In genomic region chr3:50238549-50239026, GRCh38 we compare ENCODE assay signal across 8 cellular contexts. TPM values are rescaled to one million over a fixed set of nuclear protein-coding genes. Genes with fewer than 3 reads are reported as not detected.
DNase-seq lines count a peak whose midpoint lies in the region; ATAC-seq and TF ChIP-seq lines count a peak whose summit lies in the region.

No MANE protein-coding gene starts in this region.

- no peak for ATAC-seq in HG03378 (IDR thresholded peaks at IDR 0.05; ENCODE audit: unreplicated experiment)

- H3K4me2 ChIP-seq in fibroblast of lung (ENCODE audit: extremely low read depth, insufficient read depth, low read length) = peak overlapping the region; percentile 97

- peak overlapping the region; percentile 62 for H3K27ac Mint-ChIP-seq in neural crest cell (ENCODE audit: unreplicated experiment)

- no peak for TF ChIP-seq CTCF in VCaP (conservative IDR thresholded peaks at IDR 0.05)
- no peak for TF ChIP-seq CTCF in fibroblast of lung (conservative IDR thresholded peaks at IDR 0.05 in 1 of 2, IDR thresholded peaks at IDR 0.05 in 1 of 2; ENCODE audit: low read depth in 1 of 2, low read length in 2 of 2)
- TF ChIP-seq CTCF in neural crest cell (conservative IDR thresholded peaks at IDR 0.05) = no peak

- peaks cover 69% of the 10 kb centered on the region for H3K4me1 Mint-ChIP-seq in neural crest cell

- H3K9me3 Mint-ChIP-seq in neural crest cell = no peaks in the 10 kb centered on the region

- H3K79me2 ChIP-seq in fibroblast of lung (ENCODE audit: control insufficient read depth, insufficient read depth, low read length) = peaks cover 75% of the 10 kb centered on the region

- H3K4me3 Mint-ChIP-seq in neural crest cell = peak overlapping the region; percentile 98

- H3K27ac ChIP-seq in VCaP = peak overlapping the region; percentile 73
- peak overlapping the region; percentile 81 for H3K27ac ChIP-seq in fibroblast of lung (ENCODE audit: insufficient read depth, low read length)

- peak overlapping the region; percentile 85 to 98 (median 92) for H3K4me3 ChIP-seq in fibroblast of lung (replicated peaks in 1 of 4; ENCODE audit: control extremely low read depth in 1 of 4, insufficient read depth in 1 of 4, low read depth in 3 of 4, low read length in 4 of 4)

- no peak overlapping the region for H2AFZ ChIP-seq in fibroblast of lung (ENCODE audit: low read length)

- H4K20me1 ChIP-seq in fibroblast of lung (ENCODE audit: control insufficient read depth, extremely low read depth, insufficient read depth, low read length) = no peaks in the 10 kb centered on the region

- H3K27me3 Mint-ChIP-seq in neural crest cell (ENCODE audit: low read depth) = peaks cover 3% of the 10 kb centered on the region

- H3K9me3 ChIP-seq in fibroblast of lung (ENCODE audit: control insufficient read depth, insufficient read depth, low read depth, low read length) = no peaks in the 10 kb centered on the region

- H3K36me3 Mint-ChIP-seq in neural crest cell (ENCODE audit: low read depth) = no peaks in the 10 kb centered on the region

- DNase-seq in NCI-H748 (lab: John Stamatoyannopoulos, UW; ENCODE audit: unreplicated experiment) = peak; percentile 42
- no peak for DNase-seq in NCI-H748 treated with DMSO at 0.1 percent for 48 hours (lab: John Stamatoyannopoulos, UW)
- peak in 1 of 2 donors; percentile 34 for DNase-seq in fibroblast of lung (ENCODE audit: low read depth in 2 of 2)
- no peak for DNase-seq in neural crest cell (ENCODE audit: low read depth, low spot score)
- DNase-seq in DMS114 treated with DMSO at 0.1 percent for 48 hours (lab: John Stamatoyannopoulos, UW; ENCODE audit: unreplicated experiment) = no peak
- DNase-seq in inferior parietal cortex (ENCODE audit: extremely low spot score) = no peak

- peak overlapping the region; percentile 82 for H3K9ac ChIP-seq in fibroblast of lung (ENCODE audit: insufficient read depth, low read length)

- peaks cover 10% of the 10 kb centered on the region for H3K36me3 ChIP-seq in fibroblast of lung (ENCODE audit: control insufficient read depth, insufficient read depth, low read length)

- H3K4me1 ChIP-seq in fibroblast of lung (ENCODE audit: control insufficient read depth, extremely low read depth, insufficient read depth, low read length) = peaks cover 25% of the 10 kb centered on the region

- no peaks in the 10 kb centered on the region for H3K27me3 ChIP-seq in fibroblast of lung (ENCODE audit: control insufficient read depth, insufficient read depth, low read length)

RNA-seq across cellular contexts. Expression of gene GNAI2, which starts 2.6 kb away (rescaled TPM):
- total RNA-seq in fibroblast of lung = 124 and 238 TPM in 2 replicates
- 704 and 828 TPM in 2 replicates for polyA plus RNA-seq in fibroblast of lung
- 433 and 460 TPM in 2 replicates for polyA plus RNA-seq in fibroblast of lung (2012)
- polyA minus RNA-seq in fibroblast of lung (ENCODE audit: low replicate concordance) = 885 and 1,144 TPM in 2 replicates
- 176 and 190 TPM in 2 replicates for total RNA-seq in neural crest cell

RNA-seq across cellular contexts. Expression of gene SEMA3B, which starts 30.4 kb away (rescaled TPM):
- total RNA-seq in fibroblast of lung (51.6 and 85.2 TPM in 2 replicates), neural crest cell (2.3 and 2.9 TPM in 2 replicates)
- 17.6 and 23.5 TPM in 2 replicates for polyA plus RNA-seq in fibroblast of lung
- 26.0 and 32.8 TPM in 2 replicates for polyA plus RNA-seq in fibroblast of lung (2012)
- polyA minus RNA-seq in fibroblast of lung (ENCODE audit: low replicate concordance) = 6.7 and 14.3 TPM in 2 replicates

RNA-seq across cellular contexts. Expression of gene SLC38A3, which starts 33.5 kb away (rescaled TPM):
- total RNA-seq in fibroblast of lung (not detected in 2 replicates), neural crest cell (1.8 and 2.7 TPM in 2 replicates)
- 0.02 TPM in 1 of 2 replicates, not detected in the other for polyA plus RNA-seq in fibroblast of lung
- polyA plus RNA-seq in fibroblast of lung (2012) = not detected in 2 replicates
- polyA minus RNA-seq in fibroblast of lung (ENCODE audit: low replicate concordance) = not detected in 2 replicates

RNA-seq across cellular contexts. Expression of gene LSMEM2, which starts 40.3 kb away (rescaled TPM):
- not detected in 2 replicates for total RNA-seq in fibroblast of lung
- polyA plus RNA-seq in fibroblast of lung = not detected in 2 replicates
- polyA plus RNA-seq in fibroblast of lung (2012) = not detected in 2 replicates
- polyA minus RNA-seq in fibroblast of lung (ENCODE audit: low replicate concordance) = not detected in 2 replicates
- total RNA-seq in neural crest cell = not detected in 2 replicates

RNA-seq across cellular contexts. Expression of gene GNAT1, which starts 47.2 kb away (rescaled TPM):
- total RNA-seq in fibroblast of lung (not detected in 2 replicates), neural crest cell (not detected in 2 replicates)
- not detected in 2 replicates for polyA plus RNA-seq in fibroblast of lung
- polyA plus RNA-seq in fibroblast of lung (2012) = not detected in 2 replicates
- not detected in 2 replicates for polyA minus RNA-seq in fibroblast of lung (ENCODE audit: low replicate concordance)

Comparison
In these comparisons a context has a peak if more than half of its experiments do, and no peak if none do; other contexts are left out.
1. RNA of gene SEMA3B, which starts 30.4 kb away (total RNA-seq): 51.6 to 85.2 TPM in fibroblast of lung; 2.3 to 2.9 TPM in neural crest cell; every median in the first group is over 10 times any median in the second.